ENCODE assay signal across 22 cellular contexts in the genomic region with DNA sequence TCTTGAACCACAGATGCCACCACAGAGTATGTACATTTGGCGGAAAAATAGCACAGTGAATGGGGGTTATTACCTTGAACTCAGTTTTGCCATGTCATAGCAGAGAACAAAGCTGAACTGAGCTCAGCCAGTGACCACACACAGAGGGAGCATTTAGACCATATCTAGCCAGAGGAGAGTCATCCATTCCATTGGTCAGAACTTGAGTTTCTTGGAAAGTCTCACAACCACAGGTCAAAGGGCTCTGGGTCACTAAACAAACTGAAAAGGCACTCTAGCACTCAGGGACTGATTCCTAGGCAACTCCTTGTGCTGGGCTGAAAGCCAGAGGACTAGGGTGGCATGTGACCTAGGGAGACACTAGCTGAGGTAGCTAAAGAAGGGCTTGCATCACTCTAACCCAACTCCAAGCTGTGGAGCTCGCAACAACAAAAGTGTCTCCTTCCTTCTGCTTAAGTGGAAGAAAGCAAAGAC.
DNase-seq lines count a peak whose midpoint lies in the region; ATAC-seq and TF ChIP-seq lines count a peak whose summit lies in the region.
"Had no signal": no experiment of that assay in that cellular context is flagged by ENCODE, and none has a peak within 500 bp of the region (broad histone marks: within the 10 kb centered on the region; RNA-seq: fewer than 3 reads in every experiment).

No MANE protein-coding gene starts in this region.

- no peak overlapping the region for H3K27ac ChIP-seq in heart right ventricle
- H3K27ac ChIP-seq: epithelial cell of prostate, right atrium auricular region, thoracic aorta had no signal

- H3K4me3 Mint-ChIP-seq in activated T-cell treated with anti-CD3 and anti-CD28 coated beads, Interleukin-2, amount 50 U/mL, for 72 hours = no peak overlapping the region
- H3K4me3 Mint-ChIP-seq: activated naive CD8-positive, alpha-beta T cell treated with anti-CD3 and anti-CD28 coated beads, Interleukin-2, amount 50 U/mL, for 24 hours; CD8-positive, alpha-beta memory T cell had no signal

- H3K4me1 Mint-ChIP-seq in activated T-cell treated with anti-CD3 and anti-CD28 coated beads, Interleukin-2, amount 50 U/mL, for 72 hours (ENCODE audit: low read depth) = no peaks in the 10 kb centered on the region
- H3K4me1 Mint-ChIP-seq: activated naive CD8-positive, alpha-beta T cell treated with anti-CD3 and anti-CD28 coated beads, Interleukin-2, amount 50 U/mL, for 24 hours; CD8-positive, alpha-beta memory T cell had no signal

- H3K9ac ChIP-seq in adipocyte (ENCODE audit: low read length) = no peak overlapping the region

- H3K4me3 ChIP-seq in HFF-Myc (replicated peaks; ENCODE audit: low read depth, low read length) (no peak overlapping the region), adipocyte (ENCODE audit: low read length) (no peak overlapping the region), fibroblast of the aortic adventitia (ENCODE audit: low read depth, low read length) (no peak overlapping the region), heart right ventricle (no peak overlapping the region)
- H3K4me3 ChIP-seq: right atrium auricular region, thoracic aorta had no signal

- no peaks in the 10 kb centered on the region for H3K27me3 ChIP-seq in adipocyte (replicated peaks; ENCODE audit: control insufficient read depth, insufficient read depth, low read length)
- H3K27me3 ChIP-seq in heart right ventricle = no peaks in the 10 kb centered on the region
- H3K27me3 ChIP-seq: right atrium auricular region had no signal

- no peaks in the 10 kb centered on the region for H3K36me3 Mint-ChIP-seq in activated T-cell treated with anti-CD3 and anti-CD28 coated beads, Interleukin-2, amount 50 U/mL, for 72 hours (ENCODE audit: insufficient read depth in 2 of 2)
- H3K36me3 Mint-ChIP-seq: CD8-positive, alpha-beta memory T cell had no signal

- H3K27ac Mint-ChIP-seq in activated T-cell treated with anti-CD3 and anti-CD28 coated beads, Interleukin-2, amount 50 U/mL, for 72 hours = no peak overlapping the region
- H3K27ac Mint-ChIP-seq: activated naive CD8-positive, alpha-beta T cell treated with anti-CD3 and anti-CD28 coated beads, Interleukin-2, amount 50 U/mL, for 24 hours; CD8-positive, alpha-beta memory T cell had no signal

- 85 to 89% methylated on average over 2 of the region's 2 CpGs for WGBS in heart right ventricle, 2 donors

- DNase-seq in HFF-Myc (ENCODE audit: extremely low read depth, low read depth) (peak; percentile 3), adipocyte (ENCODE audit: low read depth) (peak; percentile 22), fibroblast of the aortic adventitia (ENCODE audit: low read depth) (peak; percentile 3), renal cortical epithelial cell (ENCODE audit: low read depth) (peak; percentile 87), kidney tubule cell (ENCODE audit: low spot score) (no peak), heart right ventricle (no peak), NAMALWA (ENCODE audit: low spot score) (no peak)
- no peak for DNase-seq in activated T-cell treated with anti-CD3 and anti-CD28 coated beads, Interleukin-2, amount 50 U/mL, for 72 hours
- DNase-seq: activated CD4-positive, alpha-beta T cell treated with anti-CD3 and anti-CD28 coated beads for 48 hours; activated effector memory CD4-positive, alpha-beta T cell treated with Interleukin-2 at 50 U/mL for 16 hours; activated naive CD8-positive, alpha-beta T cell treated with anti-CD3 and anti-CD28 coated beads, Interleukin-2, amount 50 U/mL, for 24 hours; CD8-positive, alpha-beta memory T cell; glutamatergic neuron; MM.1S; NCI-H1694 treated with DMSO at 0.1 percent for 48 hours; NK-92 treated with Interleukin-12 subunit alpha and Interleukin-12 subunit beta, amount 100 ng/mL, for 24 hours; occipital lobe; RPMI8226; stimulated activated CD4-positive, alpha-beta T cell treated with anti-CD3 and anti-CD28 coated beads, Interleukin-15, amount 100 ng/mL, for 24 hours had no signal

- no peaks in the 10 kb centered on the region for H3K36me3 ChIP-seq in adipocyte (ENCODE audit: control insufficient read depth, insufficient read depth, low read length, severe bottlenecking)
- H3K36me3 ChIP-seq in heart right ventricle = no peaks in the 10 kb centered on the region
- H3K36me3 ChIP-seq: right atrium auricular region, thoracic aorta had no signal

- H3K9me3 ChIP-seq in adipocyte (ENCODE audit: control insufficient read depth, low read length) (peaks cover 7% of the 10 kb centered on the region), heart right ventricle (peaks cover 0 to 10% (median 0%) of the 10 kb centered on the region in 11 donors)
- H3K9me3 ChIP-seq: right atrium auricular region, thoracic aorta had no signal

- peaks cover 3 to 4% of the 10 kb centered on the region in 2 donors for H3K9me3 Mint-ChIP-seq in activated T-cell treated with anti-CD3 and anti-CD28 coated beads, Interleukin-2, amount 50 U/mL, for 72 hours
- H3K9me3 Mint-ChIP-seq: activated naive CD8-positive, alpha-beta T cell treated with anti-CD3 and anti-CD28 coated beads, Interleukin-2, amount 50 U/mL, for 24 hours had no signal

- no peaks in the 10 kb centered on the region for H3K27me3 Mint-ChIP-seq in activated T-cell treated with anti-CD3 and anti-CD28 coated beads, Interleukin-2, amount 50 U/mL, for 72 hours (ENCODE audit: low read depth)
- H3K27me3 Mint-ChIP-seq: activated naive CD8-positive, alpha-beta T cell treated with anti-CD3 and anti-CD28 coated beads, Interleukin-2, amount 50 U/mL, for 24 hours; CD8-positive, alpha-beta memory T cell had no signal

- no peak for ATAC-seq in activated T-cell treated with anti-CD3 and anti-CD28 coated beads, Interleukin-2, amount 50 U/mL, for 72 hours (replicated peaks in 1 of 2)
- no peak for ATAC-seq in heart right ventricle
- ATAC-seq: activated naive CD8-positive, alpha-beta T cell treated with anti-CD3 and anti-CD28 coated beads, Interleukin-2, amount 50 U/mL, for 24 hours had no signal

- TF ChIP-seq CTCF in HFF-Myc (IDR thresholded peaks at IDR 0.05; ENCODE audit: low read depth, low read length, missing control alignments) (no peak), fibroblast of the aortic adventitia (IDR thresholded peaks at IDR 0.05; ENCODE audit: insufficient read depth, low read length) (no peak), heart right ventricle (IDR thresholded peaks at IDR 0.05) (no peak)

- intact Hi-C loops in heart right ventricle (cut with DNase I) = no loop called here

- H3K4me1 ChIP-seq in adipocyte (ENCODE audit: control insufficient read depth, insufficient read depth, low read length) (peaks cover 10% of the 10 kb centered on the region), heart right ventricle (no peaks in the 10 kb centered on the region)
- H3K4me1 ChIP-seq: right atrium auricular region had no signal

Comparison
In these comparisons a context has a peak if more than half of its experiments do, and no peak if none do; other contexts are left out.
1. DNase-seq: peak in HFF-Myc (single experiment), adipocyte (single experiment), fibroblast of the aortic adventitia (single experiment) and renal cortical epithelial cell (single experiment); none in activated T-cell treated with anti-CD3 and anti-CD28 coated beads, Interleukin-2, amount 50 U/mL, for 72 hours (0 of 2), kidney tubule cell (single experiment), heart right ventricle (0 of 2) and NAMALWA (single experiment).